In genomic region chr14:21026251-21026987, GRCh38 we compare ENCODE assay signal across 1 cellular context.
TF ChIP-seq lines count a peak whose summit lies in the region.

No MANE protein-coding gene starts in this region.

TF ChIP-seq in HepG2, 621 proteins besides CTCF, POLR2A, EP300 and RAD21:
- TF ChIP-seq ZNF276 (CRISPR knock-in tag; IDR thresholded peaks at IDR 0.05; ENCODE audit: low read depth): no peak
- TF ChIP-seq ZNF24 (IDR thresholded peaks at IDR 0.05): no peak
- TF ChIP-seq ZFP82 (CRISPR knock-in tag; IDR thresholded peaks at IDR 0.05; ENCODE audit: borderline replicate concordance): no peak
- TF ChIP-seq CREB1 (IDR thresholded peaks at IDR 0.05): no peak
- TF ChIP-seq CREB1 (CRISPR knock-in tag; IDR thresholded peaks at IDR 0.05): no peak
- 0 out of 2 replicates have a peak, but pooled peaks have one; percentile 15 for TF ChIP-seq ZFY (CRISPR knock-in tag; IDR thresholded peaks at IDR 0.05)
